Comparison of ENCODE assay signal across 25 cellular contexts in the genomic region with DNA sequence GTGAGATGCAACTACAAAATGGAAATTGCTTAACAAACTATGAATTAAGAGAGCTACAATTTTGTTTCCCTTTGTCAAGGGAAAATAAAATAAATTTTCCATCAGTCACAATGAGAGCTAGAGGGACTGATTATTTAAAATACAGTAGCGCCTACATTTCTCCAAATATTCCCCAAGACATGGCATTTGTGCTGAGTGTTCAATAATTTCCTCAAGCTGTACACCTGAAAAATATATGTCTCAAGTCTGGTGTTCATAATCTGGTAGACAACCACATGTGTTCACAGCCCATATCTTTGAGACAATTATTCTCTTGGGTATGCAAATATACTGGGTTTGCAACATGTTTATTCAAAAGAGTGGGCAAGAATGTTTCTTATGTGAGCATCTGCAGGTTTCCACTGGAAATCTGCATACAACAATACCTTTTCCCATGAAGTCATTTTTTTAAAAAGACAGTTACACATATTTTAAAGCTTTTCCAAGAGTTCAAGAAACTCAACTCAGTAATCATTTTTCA.
"Had no signal": no experiment of that assay in that cellular context is flagged by ENCODE, and none has a peak within 500 bp of the region (broad histone marks: within the 10 kb centered on the region; RNA-seq: fewer than 3 reads in every experiment).

No MANE protein-coding gene starts in this region.

- H3K9me3 ChIP-seq: breast epithelium, colonic mucosa, SJSA1 had no signal

- H3K4me1 ChIP-seq: breast epithelium, colonic mucosa, SJSA1 had no signal

- ATAC-seq: activated CD8-positive, alpha-beta T cell treated with anti-CD3 and anti-CD28 coated beads, Interleukin-2, amount 10 ng/mL, durations not matched to agents 7 days and 5 days; PC-3; SK-N-SH treated with all-trans-retinoic acid at 6 μM for 48 hours; WTC11 had no signal

- DNase-seq: activated CD4-positive, alpha-beta T cell treated with anti-CD3 and anti-CD28 coated beads for 48 hours; activated CD4-positive, alpha-beta T cell treated with anti-CD3 and anti-CD28 coated beads, Interleukin-2, amount 50 U/mL, for 4 hours; activated CD4-positive, CD25-positive, alpha-beta regulatory T cell treated with anti-CD3 and anti-CD28 coated beads, Interleukin-2, amount 50 U/mL, for 72 hours; activated CD8-positive, alpha-beta T cell treated with anti-CD3 and anti-CD28 coated beads, Interleukin-2, amount 10 ng/mL, durations not matched to agents 7 days and 5 days; activated effector memory CD4-positive, alpha-beta T cell treated with Interleukin-2 at 50 U/mL for 16 hours; activated naive CD4-positive, alpha-beta T cell; activated T-cell treated with anti-CD3 and anti-CD28 coated beads, Interleukin-2, amount 50 U/mL, for 24 hours; aorta; caudate nucleus; colonic mucosa; MM.1S; NCI-H146; NCI-H187 treated with DMSO at 0.1 percent for 48 hours; NCI-H2081 treated with DMSO at 0.1 percent for 48 hours; NCI-H446; NCI-H524; NCI-H774; PC-3; SHP77; SW 1271; T-helper 9 cell had no signal

- H3K27me3 ChIP-seq: breast epithelium, colonic mucosa had no signal

- H3K27ac ChIP-seq: breast epithelium, colonic mucosa, SJSA1 had no signal

- H3K4me3 ChIP-seq: breast epithelium, colonic mucosa, SJSA1 had no signal

- H3K36me3 ChIP-seq: breast epithelium, colonic mucosa, SJSA1 had no signal
